In the genomic region with DNA sequence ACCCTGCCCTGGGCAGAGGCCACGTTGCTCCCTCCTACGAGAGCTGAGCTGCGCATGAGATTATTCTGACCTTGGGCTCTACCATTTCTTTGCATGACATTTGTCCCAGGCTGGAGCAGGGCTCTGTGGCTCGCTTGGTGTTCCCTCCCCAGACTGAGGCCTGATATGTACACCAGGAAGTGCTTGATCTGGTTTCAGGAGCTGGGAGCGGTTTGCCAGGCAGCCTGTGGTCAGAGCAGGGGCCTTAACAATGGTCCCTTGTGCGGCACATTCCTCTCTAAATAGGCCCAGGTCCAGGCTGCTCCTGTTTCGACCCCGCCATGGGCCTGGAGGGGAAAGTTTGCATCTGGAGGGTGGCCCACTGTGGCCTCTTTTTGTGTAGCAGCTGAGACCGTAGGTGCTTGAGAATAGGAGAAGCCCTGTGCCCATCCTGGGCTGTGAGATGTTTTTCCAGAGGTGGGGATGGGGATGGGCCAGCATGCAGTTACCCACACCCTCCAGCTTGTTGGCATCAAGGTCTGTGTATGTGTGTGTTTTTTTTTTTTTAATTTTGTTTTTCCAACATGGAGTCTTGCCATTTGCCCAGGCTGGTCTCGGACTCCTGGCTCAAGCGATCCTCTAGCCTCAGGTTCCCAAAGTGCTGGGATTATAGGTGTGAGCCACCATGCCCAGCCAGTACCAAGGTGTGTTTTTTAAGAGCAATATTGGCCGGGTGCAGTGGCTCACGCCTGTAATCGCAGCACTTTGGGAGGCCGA, we compare ENCODE assay signal across 9 cellular contexts.
A peak's percentile ranks its signal among the peaks of the same experiment; 100 is the strongest.
DNase-seq lines count a peak whose midpoint lies in the region; ATAC-seq and TF ChIP-seq lines count a peak whose summit lies in the region.
"Had no signal": no experiment of that assay in that cellular context is flagged by ENCODE, and none has a peak within 500 bp of the region (broad histone marks: within the 10 kb centered on the region; RNA-seq: fewer than 3 reads in every experiment).

No MANE protein-coding gene starts in this region.

- intact Hi-C loops in breast epithelium (cut with DNase I; ENCODE audit: low total_unique reads): no loop called here
- intact Hi-C loops in MCF 10A (cut with micrococcal nuclease): no loop called here
- intact Hi-C loops in vagina (cut with DNase I): no loop called here
- intact Hi-C loops in posterior vena cava (cut with DNase I): no loop called here

- H3K4me3 ChIP-seq in breast epithelium (peak overlapping the region in 1 of 3 donors; percentile 22), muscle layer of duodenum (ENCODE audit: low read depth in 1 of 2, low read length in 2 of 2) (no peak overlapping the region), vagina (no peak overlapping the region)

- no peaks in the 10 kb centered on the region for H3K27me3 ChIP-seq in breast epithelium
- H3K27me3 ChIP-seq in muscle layer of duodenum (ENCODE audit: low read depth, low read length): no peaks in the 10 kb centered on the region
- no peaks in the 10 kb centered on the region for H3K27me3 ChIP-seq in vagina

- no peak for TF ChIP-seq CTCF in breast epithelium (IDR thresholded peaks at IDR 0.05)
- TF ChIP-seq CTCF in MCF 10A (IDR thresholded peaks at IDR 0.05; ENCODE audit: unreplicated experiment): no peak
- no peak for TF ChIP-seq CTCF in endothelial cell (IDR thresholded peaks at IDR 0.05; ENCODE audit: unreplicated experiment)
- TF ChIP-seq CTCF in vagina (IDR thresholded peaks at IDR 0.05): no peak
- TF ChIP-seq CTCF in glutamatergic neuron (IDR thresholded peaks at IDR 0.05; ENCODE audit: partially characterized antibody, unreplicated experiment): no peak

- H3K27ac ChIP-seq in breast epithelium (peak overlapping the region; percentile 85 to 92), muscle layer of duodenum (ENCODE audit: low read length) (peak overlapping the region; percentile 8), vagina (peak overlapping the region; percentile 84)

- H3K27ac Mint-ChIP-seq in MCF 10A (ENCODE audit: low read depth, unreplicated experiment) (no peak overlapping the region), endothelial cell (ENCODE audit: unreplicated experiment) (peak overlapping the region; percentile 48), glutamatergic neuron (ENCODE audit: unreplicated experiment) (no peak overlapping the region)

- H3K36me3 ChIP-seq in breast epithelium: no peaks in the 10 kb centered on the region
- H3K36me3 ChIP-seq in muscle layer of duodenum (ENCODE audit: control insufficient read depth in 1 of 2, insufficient read depth in 2 of 2, low read length in 2 of 2): no peaks in the 10 kb centered on the region
- no peaks in the 10 kb centered on the region for H3K36me3 ChIP-seq in vagina

- H3K9me3 Mint-ChIP-seq in MCF 10A (ENCODE audit: unreplicated experiment) (no peaks in the 10 kb centered on the region), endothelial cell (ENCODE audit: unreplicated experiment) (no peaks in the 10 kb centered on the region), glutamatergic neuron (ENCODE audit: unreplicated experiment) (peaks cover 7% of the 10 kb centered on the region)

- H3K36me3 Mint-ChIP-seq in MCF 10A (ENCODE audit: insufficient read depth, unreplicated experiment) (peaks cover 35% of the 10 kb centered on the region), endothelial cell (ENCODE audit: low read depth, unreplicated experiment) (peaks cover 9% of the 10 kb centered on the region), glutamatergic neuron (ENCODE audit: unreplicated experiment) (no peaks in the 10 kb centered on the region)

- H3K4me1 Mint-ChIP-seq in MCF 10A (ENCODE audit: insufficient read depth, unreplicated experiment) (peaks cover 22% of the 10 kb centered on the region), endothelial cell (ENCODE audit: unreplicated experiment) (peaks cover 68% of the 10 kb centered on the region), glutamatergic neuron (ENCODE audit: low read depth, unreplicated experiment) (peaks cover 43% of the 10 kb centered on the region)

- H3K27me3 Mint-ChIP-seq in MCF 10A (ENCODE audit: insufficient read depth, unreplicated experiment): no peaks in the 10 kb centered on the region
- H3K27me3 Mint-ChIP-seq in endothelial cell (ENCODE audit: unreplicated experiment): no peaks in the 10 kb centered on the region
- peaks cover 9% of the 10 kb centered on the region for H3K27me3 Mint-ChIP-seq in glutamatergic neuron (ENCODE audit: unreplicated experiment)

- TF ChIP-seq POLR2A in breast epithelium (IDR thresholded peaks at IDR 0.05) (no peak), vagina (IDR thresholded peaks at IDR 0.05) (no peak)

- POLR2A ChIA-PET in MCF 10A (lab: Yijun Ruan, JAX): interaction anchor here (0.6 kb wide), 2 partner anchors 33 to 183 kb away, joined by 3 read pairs; no protein-coding TSS in a partner anchor

- no peak overlapping the region for H3K4me3 Mint-ChIP-seq in MCF 10A (ENCODE audit: unreplicated experiment)
- H3K4me3 Mint-ChIP-seq in endothelial cell (ENCODE audit: unreplicated experiment): no peak overlapping the region
- H3K4me3 Mint-ChIP-seq in glutamatergic neuron (ENCODE audit: unreplicated experiment): no peak overlapping the region

- CTCF ChIA-PET in MCF 10A (lab: Yijun Ruan, JAX): no interaction called here

- H3K4me1 ChIP-seq in breast epithelium (peaks cover 29 to 44% of the 10 kb centered on the region in 2 donors), muscle layer of duodenum (ENCODE audit: control insufficient read depth in 1 of 2, insufficient read depth in 2 of 2, low read length in 2 of 2) (peaks cover 36 to 52% of the 10 kb centered on the region in 2 donors), vagina (peaks cover 88% of the 10 kb centered on the region)

- DNase-seq in breast epithelium (ENCODE audit: low spot score in 2 of 2) (peak; percentile 76 to 93), MCF 10A (ENCODE audit: unreplicated experiment) (no peak), endothelial cell (ENCODE audit: low spot score) (no peak), vagina (ENCODE audit: extremely low spot score in 2 of 2) (no peak), glutamatergic neuron (no peak), posterior vena cava (ENCODE audit: low spot score) (no peak)
- DNase-seq: left cardiac atrium had no signal

- BruUV-seq in MCF 10A (replicated peaks; lab: Mats Ljungman, UMichigan): no TSS peak

- H3K9me3 ChIP-seq in breast epithelium (no peaks in the 10 kb centered on the region), muscle layer of duodenum (ENCODE audit: control insufficient read depth in 1 of 2, low read length in 2 of 2) (no peaks in the 10 kb centered on the region), vagina (no peaks in the 10 kb centered on the region)

- no peak for ATAC-seq in HG02623 (IDR thresholded peaks at IDR 0.05; ENCODE audit: unreplicated experiment)

Comparison
In these comparisons a context has a peak if more than half of its experiments do, and no peak if none do; other contexts are left out.
1. DNase-seq: peak in breast epithelium (2 of 2); none in MCF 10A (single experiment), endothelial cell (single experiment), vagina (0 of 2), glutamatergic neuron (single experiment) and posterior vena cava (single experiment).
2. H3K27ac ChIP-seq: peak in every context shown above with its lines; median percentile 88 in breast epithelium; 84 in vagina; 8 in muscle layer of duodenum.